8 cellular contexts compared by ENCODE assay signal in the genomic region with DNA sequence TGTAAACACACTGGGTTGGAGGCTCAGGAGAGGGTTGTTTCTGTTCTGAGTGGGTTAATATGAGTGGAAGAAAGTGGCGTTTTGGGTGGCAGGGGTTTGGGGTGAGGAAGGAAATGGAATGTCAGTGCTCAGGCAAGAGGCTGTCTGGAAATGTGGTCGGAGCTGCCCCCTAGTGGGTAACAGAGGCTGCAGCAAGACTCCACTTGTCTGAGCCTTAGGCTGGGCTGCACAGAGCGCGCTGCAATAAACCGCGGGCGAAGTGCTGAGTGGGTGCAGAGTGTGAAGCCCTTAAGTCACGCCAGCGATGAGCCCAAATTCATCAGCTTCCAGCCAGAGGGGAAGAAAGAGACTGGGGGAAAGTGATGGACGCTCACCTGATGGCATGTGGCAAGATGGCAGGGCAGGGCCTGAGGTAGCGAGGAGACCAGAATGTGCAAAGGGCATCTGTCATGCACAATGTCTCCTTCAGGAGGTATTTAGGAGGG. TPM values are rescaled to one million over a fixed set of nuclear protein-coding genes. Genes with fewer than 3 reads are reported as not detected.
DNase-seq lines count a peak whose midpoint lies in the region; ATAC-seq and TF ChIP-seq lines count a peak whose summit lies in the region.

No MANE protein-coding gene starts in this region.

- no peak for TF ChIP-seq POLR2A in suprapubic skin (IDR thresholded peaks at IDR 0.05)

- H3K9me3 Mint-ChIP-seq in osteocyte (ENCODE audit: unreplicated experiment), result no peaks in the 10 kb centered on the region

- peak overlapping the region; percentile 70 for H3K4me3 Mint-ChIP-seq in osteocyte (ENCODE audit: unreplicated experiment)

- H3K36me3 Mint-ChIP-seq in osteocyte (ENCODE audit: unreplicated experiment), result no peaks in the 10 kb centered on the region

- H3K4me3 ChIP-seq in RWPE2 (ENCODE audit: severe bottlenecking) (no peak overlapping the region), suprapubic skin (peak overlapping the region; percentile 37)

- no peaks in the 10 kb centered on the region for H3K36me3 ChIP-seq in RWPE2 (ENCODE audit: low read depth)
- H3K36me3 ChIP-seq in suprapubic skin, result no peaks in the 10 kb centered on the region

- H3K4me1 Mint-ChIP-seq in osteocyte (ENCODE audit: unreplicated experiment), result peaks cover 6% of the 10 kb centered on the region

- 9% methylated on average over 11 of the region's 11 CpGs for WGBS in suprapubic skin

- TF ChIP-seq EP300 in suprapubic skin (IDR thresholded peaks at IDR 0.05), result no peak

- H3K4me1 ChIP-seq in RWPE2 (ENCODE audit: insufficient read depth, poor library complexity, severe bottlenecking), result no peaks in the 10 kb centered on the region
- no peaks in the 10 kb centered on the region for H3K4me1 ChIP-seq in foreskin keratinocyte
- peaks cover 8% of the 10 kb centered on the region for H3K4me1 ChIP-seq in suprapubic skin

- ATAC-seq in GM21447 (IDR thresholded peaks at IDR 0.05; ENCODE audit: unreplicated experiment) (peak; percentile 70), RWPE2 (ENCODE audit: low read depth) (peak; percentile 97), foreskin keratinocyte (peak; percentile 91)

- peaks cover 56% of the 10 kb centered on the region for H3K27me3 Mint-ChIP-seq in osteocyte (ENCODE audit: unreplicated experiment)

- DNase-seq in COLO829 (ENCODE audit: low spot score) (peak; percentile 74), LHCN-M2 (ENCODE audit: low read depth) (peak; percentile 69), RWPE2 (ENCODE audit: low spot score) (no peak), foreskin keratinocyte (peak in 1 of 2 donors; percentile 53), osteocyte (ENCODE audit: extremely low spot score, unreplicated experiment) (no peak), suprapubic skin (ENCODE audit: low spot score in 2 of 2) (peak; percentile 72 to 88)
- peak; percentile 44 for DNase-seq in activated T-helper 9 cell treated with anti-CD3 and anti-CD28 coated beads, Interleukin-2, amount 50 U/mL, for 16 hours (ENCODE audit: low read depth)

- H3K27ac Mint-ChIP-seq in osteocyte (ENCODE audit: unreplicated experiment), result no peak overlapping the region

- H3K27ac ChIP-seq in RWPE2 (ENCODE audit: poor library complexity, severe bottlenecking), result no peak overlapping the region
- no peak overlapping the region for H3K27ac ChIP-seq in foreskin keratinocyte
- no peak overlapping the region for H3K27ac ChIP-seq in suprapubic skin

- peak; percentile 98 for TF ChIP-seq CTCF in RWPE2 (IDR thresholded peaks at IDR 0.05; ENCODE audit: poor library complexity, severe bottlenecking)
- TF ChIP-seq CTCF in foreskin keratinocyte (conservative IDR thresholded peaks at IDR 0.05), result peak; percentile 88
- peak; percentile 89 for TF ChIP-seq CTCF in osteocyte (IDR thresholded peaks at IDR 0.05)
- TF ChIP-seq CTCF in suprapubic skin (IDR thresholded peaks at IDR 0.05), result peak; percentile 61 to 83

- H3K9me3 ChIP-seq in RWPE2 (ENCODE audit: severe bottlenecking), result no peaks in the 10 kb centered on the region
- H3K9me3 ChIP-seq in suprapubic skin, result no peaks in the 10 kb centered on the region

- H3K27me3 ChIP-seq in RWPE2 (ENCODE audit: insufficient read depth, poor library complexity, severe bottlenecking), result peaks cover 4% of the 10 kb centered on the region
- peaks cover 37% of the 10 kb centered on the region for H3K27me3 ChIP-seq in foreskin keratinocyte
- H3K27me3 ChIP-seq in suprapubic skin, result peaks cover 12% of the 10 kb centered on the region

RNA-seq across cellular contexts. Expression of gene VSX2, which starts 12.3 kb away (rescaled TPM):
- total RNA-seq in LHCN-M2 (2014; rRNA removed) (not detected in 2 replicates), foreskin keratinocyte (not detected in 2 replicates), osteocyte (not detected in 2 replicates), suprapubic skin (not detected)
- polyA plus RNA-seq in LHCN-M2 (2012), result not detected
- not detected in 2 replicates for polyA plus RNA-seq in foreskin keratinocyte

RNA-seq across cellular contexts. Expression of gene ABCD4, which starts 51.1 kb away (rescaled TPM):
- total RNA-seq in LHCN-M2 (2014; rRNA removed) (21.0 and 22.0 TPM in 2 replicates), foreskin keratinocyte (14.9 and 16.3 TPM in 2 replicates), osteocyte (58.6 and 62.0 TPM in 2 replicates), suprapubic skin (10 to 100 TPM; 22.2 to 87.5 (median 43.5) TPM)
- polyA plus RNA-seq in LHCN-M2 (2012), result 13.8 TPM
- 19.3 and 20.0 TPM in 2 replicates for polyA plus RNA-seq in foreskin keratinocyte

Comparison
In these comparisons a context has a peak if more than half of its experiments do, and no peak if none do; other contexts are left out.
1. DNase-seq: peak in COLO829 (single experiment), LHCN-M2 (single experiment), activated T-helper 9 cell treated with anti-CD3 and anti-CD28 coated beads, Interleukin-2, amount 50 U/mL, for 16 hours (single experiment) and suprapubic skin (2 of 2); none in RWPE2 (single experiment) and osteocyte (single experiment).
2. Peak in every context shown above with its lines, with median percentiles within 50 percentile points of each other: ATAC-seq and CTCF ChIP-seq.